1 cellular context compared by ENCODE assay signal in the genomic region with DNA sequence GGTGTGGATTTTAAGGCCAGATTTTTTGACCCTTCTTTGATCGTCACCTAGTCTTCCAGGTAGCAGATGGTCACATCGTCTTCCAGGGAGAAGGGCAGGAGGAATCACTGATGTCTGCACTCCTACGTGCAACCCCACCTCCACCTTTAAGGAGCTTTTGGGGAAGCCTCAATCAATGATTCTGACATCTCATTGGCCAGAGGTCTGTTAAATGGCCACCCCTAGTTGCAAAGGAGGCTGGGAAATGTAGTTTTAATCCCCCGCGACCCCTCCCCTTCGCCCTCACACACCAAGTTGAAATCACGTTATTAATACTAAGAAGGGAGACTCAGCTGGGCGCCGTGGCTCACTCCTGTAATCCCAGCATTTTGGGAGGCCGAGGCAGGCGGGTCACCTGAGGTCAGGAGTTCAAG.
A peak's percentile ranks its signal among the peaks of the same experiment; 100 is the strongest.
TF ChIP-seq lines count a peak whose summit lies in the region.

No MANE protein-coding gene starts in this region.

TF ChIP-seq in HepG2, 621 proteins besides CTCF, POLR2A, EP300 and RAD21 (continued from another document):
- TF ChIP-seq, protein P1, sequence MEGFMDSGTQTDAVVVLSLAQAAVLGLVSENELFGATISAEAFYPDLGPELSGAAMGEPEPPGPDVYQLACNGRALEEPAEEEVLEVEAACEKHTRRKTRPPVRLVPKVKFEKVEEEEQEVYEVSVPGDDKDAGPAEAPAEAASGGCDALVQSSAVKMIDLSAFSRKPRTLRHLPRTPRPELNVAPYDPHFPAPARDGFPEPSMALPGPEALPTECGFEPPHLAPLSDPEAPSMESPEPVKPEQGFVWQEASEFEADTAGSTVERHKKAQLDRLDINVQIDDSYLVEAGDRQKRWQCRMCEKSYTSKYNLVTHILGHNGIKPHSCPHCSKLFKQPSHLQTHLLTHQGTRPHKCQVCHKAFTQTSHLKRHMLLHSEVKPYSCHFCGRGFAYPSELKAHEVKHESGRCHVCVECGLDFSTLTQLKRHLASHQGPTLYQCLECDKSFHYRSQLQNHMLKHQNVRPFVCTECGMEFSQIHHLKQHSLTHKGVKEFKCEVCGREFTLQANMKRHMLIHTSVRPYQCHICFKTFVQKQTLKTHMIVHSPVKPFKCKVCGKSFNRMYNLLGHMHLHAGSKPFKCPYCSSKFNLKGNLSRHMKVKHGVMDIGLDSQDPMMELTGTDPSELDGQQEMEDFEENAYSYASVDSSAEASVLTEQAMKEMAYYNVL (CRISPR knock-in tag; IDR thresholded peaks at IDR 0.05; ENCODE audit: borderline replicate concordance), result no peak
- TF ChIP-seq, protein P2, sequence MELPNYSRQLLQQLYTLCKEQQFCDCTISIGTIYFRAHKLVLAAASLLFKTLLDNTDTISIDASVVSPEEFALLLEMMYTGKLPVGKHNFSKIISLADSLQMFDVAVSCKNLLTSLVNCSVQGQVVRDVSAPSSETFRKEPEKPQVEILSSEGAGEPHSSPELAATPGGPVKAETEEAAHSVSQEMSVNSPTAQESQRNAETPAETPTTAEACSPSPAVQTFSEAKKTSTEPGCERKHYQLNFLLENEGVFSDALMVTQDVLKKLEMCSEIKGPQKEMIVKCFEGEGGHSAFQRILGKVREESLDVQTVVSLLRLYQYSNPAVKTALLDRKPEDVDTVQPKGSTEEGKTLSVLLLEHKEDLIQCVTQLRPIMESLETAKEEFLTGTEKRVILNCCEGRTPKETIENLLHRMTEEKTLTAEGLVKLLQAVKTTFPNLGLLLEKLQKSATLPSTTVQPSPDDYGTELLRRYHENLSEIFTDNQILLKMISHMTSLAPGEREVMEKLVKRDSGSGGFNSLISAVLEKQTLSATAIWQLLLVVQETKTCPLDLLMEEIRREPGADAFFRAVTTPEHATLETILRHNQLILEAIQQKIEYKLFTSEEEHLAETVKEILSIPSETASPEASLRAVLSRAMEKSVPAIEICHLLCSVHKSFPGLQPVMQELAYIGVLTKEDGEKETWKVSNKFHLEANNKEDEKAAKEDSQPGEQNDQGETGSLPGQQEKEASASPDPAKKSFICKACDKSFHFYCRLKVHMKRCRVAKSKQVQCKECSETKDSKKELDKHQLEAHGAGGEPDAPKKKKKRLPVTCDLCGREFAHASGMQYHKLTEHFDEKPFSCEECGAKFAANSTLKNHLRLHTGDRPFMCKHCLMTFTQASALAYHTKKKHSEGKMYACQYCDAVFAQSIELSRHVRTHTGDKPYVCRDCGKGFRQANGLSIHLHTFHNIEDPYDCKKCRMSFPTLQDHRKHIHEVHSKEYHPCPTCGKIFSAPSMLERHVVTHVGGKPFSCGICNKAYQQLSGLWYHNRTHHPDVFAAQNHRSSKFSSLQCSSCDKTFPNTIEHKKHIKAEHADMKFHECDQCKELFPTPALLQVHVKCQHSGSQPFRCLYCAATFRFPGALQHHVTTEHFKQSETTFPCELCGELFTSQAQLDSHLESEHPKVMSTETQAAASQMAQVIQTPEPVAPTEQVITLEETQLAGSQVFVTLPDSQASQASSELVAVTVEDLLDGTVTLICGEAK (IDR thresholded peaks at IDR 0.05), result no peak
- TF ChIP-seq, protein P2 (CRISPR knock-in tag; IDR thresholded peaks at IDR 0.05), result 0 out of 2 replicates have a peak, but pooled peaks have one; percentile 36
